Comparison of ENCODE assay signal across 9 cellular contexts in genomic region chr3:129473766-129474152, GRCh38. TPM values are rescaled to one million over a fixed set of nuclear protein-coding genes. Genes with fewer than 3 reads are reported as not detected.
"Had no signal": no experiment of that assay in that cellular context is flagged by ENCODE, and none has a peak within 500 bp of the region (broad histone marks: within the 10 kb centered on the region; RNA-seq: fewer than 3 reads in every experiment).

No MANE protein-coding gene starts in this region.

- H3K4me2 ChIP-seq: GM23338, KMS-11 had no signal

- H2AFZ ChIP-seq: GM23338 had no signal

- H3K9ac ChIP-seq: KMS-11 had no signal

- H3K27ac ChIP-seq: HL-60, KMS-11 had no signal

- H3K4me3 ChIP-seq: GM23338 had no signal

- DNase-seq: H9, HCEC 1CT, KBM-7 had no signal

- ATAC-seq: GM23338 had no signal

RNA-seq across cellular contexts. Expression of gene EFCAB12, which starts 45.3 kb away (rescaled TPM):
- total RNA-seq: HT1080 had no signal

RNA-seq across cellular contexts. Expression of gene RHO, which starts 54.7 kb away (rescaled TPM):
- total RNA-seq: GM23338, H1, H9, HT1080 had no signal
- polyA plus RNA-seq: GM23338, H1, IgD-negative memory B cell had no signal
